ENCODE assay signal across 1 cellular context in the genomic region with DNA sequence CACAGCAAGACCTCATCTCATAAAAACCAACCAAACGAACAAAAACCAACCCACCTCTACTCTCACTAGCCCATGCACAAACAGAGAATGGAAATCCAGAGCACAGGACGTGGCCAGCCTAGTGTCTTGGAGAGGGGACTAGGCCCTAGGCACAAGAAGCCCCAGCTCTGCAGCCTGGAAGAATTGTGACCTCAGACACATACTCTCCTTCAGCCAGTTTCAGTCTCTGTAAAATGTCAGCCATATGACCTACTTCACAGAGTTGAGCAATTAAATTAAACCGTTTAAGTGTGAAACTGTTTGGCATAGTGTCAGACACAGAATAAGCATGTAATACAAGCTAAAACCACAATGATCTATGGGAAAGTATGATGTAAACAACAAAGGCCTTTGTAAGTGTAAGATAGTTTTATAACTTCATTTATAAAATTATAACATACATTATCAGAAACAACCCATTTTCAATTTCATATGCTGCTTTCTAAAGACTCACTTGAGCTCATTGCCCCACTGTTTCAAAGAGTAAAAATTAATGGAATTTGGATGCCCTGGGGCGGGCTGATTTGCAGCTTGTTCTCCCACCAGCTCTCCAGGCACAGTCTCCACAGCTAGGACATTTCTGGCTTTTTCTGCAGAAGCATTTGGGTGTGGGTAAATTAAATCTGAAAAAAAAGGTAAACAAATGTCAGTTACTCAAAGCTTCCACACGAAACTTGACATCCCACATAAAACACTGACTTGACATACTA.
TF ChIP-seq lines count a peak whose summit lies in the region.

No MANE protein-coding gene starts in this region.

TF ChIP-seq in GM12878, 131 proteins besides CTCF, POLR2A, EP300 and RAD21 (continued from another document):
- TF ChIP-seq EZH2 (IDR thresholded peaks at IDR 0.05; ENCODE audit: borderline replicate concordance, control insufficient read depth, low read depth, low read length) (no peak), REST (IDR thresholded peaks at IDR 0.05; ENCODE audit: low read depth, low read length) (no peak), MEF2B (IDR thresholded peaks at IDR 0.05; ENCODE audit: partially characterized antibody, poor library complexity, severe bottlenecking) (peak; percentile 53), FOXK2 (IDR thresholded peaks at IDR 0.05) (no peak), CBX3 (IDR thresholded peaks at IDR 0.05; ENCODE audit: borderline replicate concordance, low read depth) (no peak), BHLHE40 (IDR thresholded peaks at IDR 0.05; ENCODE audit: borderline replicate concordance in 1 of 2, low read depth in 2 of 2, low read length in 1 of 2) (peak in 1 of 2 experiments; percentile 40; a peak in 1 of 4 replicates), BCL11A (IDR thresholded peaks at IDR 0.05; ENCODE audit: low read depth, low read length) (no peak), FOXM1 (IDR thresholded peaks at IDR 0.05; ENCODE audit: low read depth, low read length) (no peak), CHD4 (IDR thresholded peaks at IDR 0.05) (no peak), CREB1 (IDR thresholded peaks at IDR 0.05; ENCODE audit: low read depth) (peak; percentile 43; the same call in 1 of the 2 replicates), BACH1 (IDR thresholded peaks at IDR 0.05; ENCODE audit: borderline replicate concordance) (no peak), HCFC1 (IDR thresholded peaks at IDR 0.05; ENCODE audit: low read length) (no peak), CEBPB (IDR thresholded peaks at IDR 0.05; ENCODE audit: borderline replicate concordance in 1 of 2, low read depth in 2 of 2, low read length in 2 of 2) (no peak), BCL3 (IDR thresholded peaks at IDR 0.05; ENCODE audit: borderline replicate concordance, insufficient read depth, low read depth, low read length, poor library complexity, severe bottlenecking) (no peak), CREM (IDR thresholded peaks at IDR 0.05; ENCODE audit: low read depth) (peak; percentile 47; the same call in 1 of the 2 replicates), USF2 (IDR thresholded peaks at IDR 0.05; ENCODE audit: borderline replicate concordance, low read depth, low read length) (no peak; the same call in 1 of the 2 replicates), E4F1 (IDR thresholded peaks at IDR 0.05; ENCODE audit: borderline replicate concordance, partially characterized antibody) (no peak)
- TF ChIP-seq, protein P1, sequence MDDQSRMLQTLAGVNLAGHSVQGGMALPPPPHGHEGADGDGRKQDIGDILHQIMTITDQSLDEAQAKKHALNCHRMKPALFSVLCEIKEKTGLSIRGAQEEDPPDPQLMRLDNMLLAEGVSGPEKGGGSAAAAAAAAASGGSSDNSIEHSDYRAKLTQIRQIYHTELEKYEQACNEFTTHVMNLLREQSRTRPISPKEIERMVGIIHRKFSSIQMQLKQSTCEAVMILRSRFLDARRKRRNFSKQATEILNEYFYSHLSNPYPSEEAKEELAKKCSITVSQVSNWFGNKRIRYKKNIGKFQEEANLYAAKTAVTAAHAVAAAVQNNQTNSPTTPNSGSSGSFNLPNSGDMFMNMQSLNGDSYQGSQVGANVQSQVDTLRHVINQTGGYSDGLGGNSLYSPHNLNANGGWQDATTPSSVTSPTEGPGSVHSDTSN (IDR thresholded peaks at IDR 0.05; ENCODE audit: insufficient replicate concordance, low read depth, low read length), result no peak
